8 cellular contexts compared by ENCODE assay signal in genomic region chr11:13962562-13963168, GRCh38. TPM values are rescaled to one million over a fixed set of nuclear protein-coding genes. Genes with fewer than 3 reads are reported as not detected.
A peak's percentile ranks its signal among the peaks of the same experiment; 100 is the strongest.
DNase-seq lines count a peak whose midpoint lies in the region; ATAC-seq lines count a peak whose summit lies in the region.

SPON1 (plus strand) TSS chr11:13962723; CDS start chr11:13962905, 182 bp downstream.

- peak within 1 kb of the TSS; percentile 76 to 81 (median 76) for H3K4me3 Mint-ChIP-seq in T-cell

- H3K9me3 Mint-ChIP-seq in T-cell = no peaks in the 10 kb centered on the region

- POLR2A ChIA-PET in T-cell (lab: Charles Lee) = no interaction called here

- peaks cover 44 to 56% of the 10 kb centered on the region in 2 donors for H3K27me3 Mint-ChIP-seq in T-cell

- DNase-seq in COLO668 (lab: John Stamatoyannopoulos, UW; ENCODE audit: unreplicated experiment) (peak; percentile 64), T-cell (peak in 32 of 34 experiments; percentile 16 to 63 (median 38)), kidney tubule cell (ENCODE audit: low spot score) (peak; percentile 57), SHP77 (lab: John Stamatoyannopoulos, UW) (no peak)
- peak; percentile 25 for DNase-seq in central memory CD4-positive, alpha-beta T cell
- DNase-seq in stimulated activated CD4-positive, alpha-beta T cell treated with anti-CD3 and anti-CD28 coated beads, Interleukin-4, amount 100 ng/mL, for 1 hour = peak; percentile 46

- ATAC-seq in T-cell (replicated peaks in 1 of 4) (peak; percentile 72 to 81 (median 79)), GM21528 (IDR thresholded peaks at IDR 0.05; ENCODE audit: low FRiP score, unreplicated experiment) (no peak), HG02938 (IDR thresholded peaks at IDR 0.05; ENCODE audit: unreplicated experiment) (no peak)

- H3K27ac Mint-ChIP-seq in T-cell = peak within 1 kb of the TSS in 1 of 2 donors; percentile 41

- CTCF ChIA-PET in T-cell (lab: Charles Lee) = interaction anchor here in 1 of 2 donors (1.0 kb wide), 1 partner anchor 190 kb away, joined by 3 read pairs; no protein-coding TSS in a partner anchor

- no peaks in the 10 kb centered on the region for H3K36me3 Mint-ChIP-seq in T-cell

- peaks cover 10 to 22% (median 21%) of the 10 kb centered on the region in 3 donors for H3K4me1 Mint-ChIP-seq in T-cell

RNA-seq across cellular contexts. Expression of gene SPON1, which starts in this region (rescaled TPM):
- total RNA-seq in T-cell = 10 to 100 TPM in 3 of 5 donors, 1 to 10 TPM in 2; 1.0 to 38.2 (median 28.8) TPM

Comparison
In these comparisons a context has a peak if more than half of its experiments do, and no peak if none do; other contexts are left out.
1. DNase-seq: peak in COLO668 (single experiment), T-cell (32 of 34), central memory CD4-positive, alpha-beta T cell (single experiment), kidney tubule cell (single experiment) and stimulated activated CD4-positive, alpha-beta T cell treated with anti-CD3 and anti-CD28 coated beads, Interleukin-4, amount 100 ng/mL, for 1 hour (single experiment); none in SHP77 (0 of 2).
2. ATAC-seq: peak in T-cell (4 of 4); none in GM21528 (single experiment) and HG02938 (single experiment).